ENCODE assay signal across 20 cellular contexts in the genomic region with DNA sequence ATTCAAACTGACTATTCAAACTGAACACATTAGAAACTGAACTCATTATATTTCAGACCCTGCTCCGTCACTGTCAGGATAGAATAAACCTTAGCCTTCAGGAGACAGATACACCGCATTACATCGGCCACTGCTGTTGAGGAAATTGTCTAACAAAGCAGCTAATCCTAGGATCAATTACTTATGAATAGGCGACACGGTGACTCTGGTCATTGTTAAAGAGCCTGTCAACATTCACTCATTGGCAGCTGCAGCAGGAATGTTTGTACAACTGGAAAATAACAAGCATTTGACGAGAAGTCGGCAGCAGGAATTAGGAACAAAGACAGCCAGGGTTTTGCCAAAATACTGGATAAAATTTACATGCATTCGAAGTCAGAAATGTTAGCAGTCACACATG.
DNase-seq lines count a peak whose midpoint lies in the region; ATAC-seq and TF ChIP-seq lines count a peak whose summit lies in the region.
"Had no signal": no experiment of that assay in that cellular context is flagged by ENCODE, and none has a peak within 500 bp of the region (broad histone marks: within the 10 kb centered on the region; RNA-seq: fewer than 3 reads in every experiment).

No MANE protein-coding gene starts in this region.

- H3K9me3 ChIP-seq in thoracic aorta, result no peaks in the 10 kb centered on the region
- H3K9me3 ChIP-seq: A549, BLaER1, colonic mucosa, tibial artery had no signal

- H3K27ac ChIP-seq in thoracic aorta, result no peak overlapping the region
- H3K27ac ChIP-seq: A549, BLaER1, brain microvascular endothelial cell, colonic mucosa, foreskin keratinocyte, tibial artery had no signal

- no peaks in the 10 kb centered on the region for H3K27me3 ChIP-seq in thoracic aorta (replicated peaks; ENCODE audit: insufficient read depth)
- H3K27me3 ChIP-seq: BLaER1, brain microvascular endothelial cell, colonic mucosa, tibial artery had no signal

- H3K4me3 ChIP-seq in thoracic aorta (peak overlapping the region; percentile 20), lower leg skin (ENCODE audit: low read depth, poor library complexity, severe bottlenecking) (no peak overlapping the region)
- H3K4me3 ChIP-seq: A549, BLaER1, colonic mucosa, tibial artery had no signal

- WGBS in lower leg skin, 2 donors, result 28 to 31% methylated on average over 8 of the region's 8 CpGs

- TF ChIP-seq CTCF in thoracic aorta (IDR thresholded peaks at IDR 0.05) (no peak), lower leg skin (IDR thresholded peaks at IDR 0.05) (no peak)

- no peaks in the 10 kb centered on the region for H3K36me3 ChIP-seq in thoracic aorta
- H3K36me3 ChIP-seq: BLaER1, brain microvascular endothelial cell, colonic mucosa, tibial artery had no signal

- intact Hi-C loops in Right ventricle myocardium superior (cut with DNase I), result no loop called here
- intact Hi-C loops in Right ventricle myocardium inferior (cut with DNase I), result no loop called here
- intact Hi-C loops in lower leg skin (cut with DNase I; ENCODE audit: low total_unique reads), result no loop called here

- no peaks in the 10 kb centered on the region for H3K4me1 ChIP-seq in thoracic aorta (ENCODE audit: control insufficient read depth in 1 of 2, low read depth in 2 of 2)
- H3K4me1 ChIP-seq: A549, BLaER1, colonic mucosa, foreskin keratinocyte, tibial artery had no signal

- ATAC-seq in Right ventricle myocardium superior (ENCODE audit: poor library complexity), result peak; percentile 18
- no peak for ATAC-seq in Right ventricle myocardium inferior
- ATAC-seq in thoracic aorta (ENCODE audit: insufficient number of reproducible peaks, low FRiP score, low read depth), result no peak
- ATAC-seq in HG02970 (IDR thresholded peaks at IDR 0.05; ENCODE audit: low FRiP score, unreplicated experiment), result no peak
- ATAC-seq: A549; foreskin keratinocyte; left colon; stimulated activated effector memory CD8-positive, alpha-beta T cell treated with anti-CD3 and anti-CD28 coated beads, Interleukin-12 subunit alpha, Interleukin-12 subunit beta, amount 100 ng/mL, for 72 hours had no signal

- no peak for TF ChIP-seq POLR2A in lower leg skin (IDR thresholded peaks at IDR 0.05)

- DNase-seq in Right ventricle myocardium superior (no peak), Right ventricle myocardium inferior (ENCODE audit: missing footprints) (no peak), NCI-H345 treated with DMSO at 0.1 percent for 48 hours (lab: John Stamatoyannopoulos, UW; ENCODE audit: unreplicated experiment) (peak; percentile 24), dermis blood vessel endothelial cell (peak; percentile 4), thoracic aorta (ENCODE audit: low spot score) (no peak), lower leg skin (ENCODE audit: low spot score in 2 of 2) (no peak), activated gamma-delta T cell (lab: John Stamatoyannopoulos, UW) (no peak)
- DNase-seq: activated naive CD8-positive, alpha-beta T cell treated with anti-CD3 and anti-CD28 coated beads, Interleukin-2, amount 10 ng/mL, durations not matched to agents 7 days and 5 days; brain microvascular endothelial cell; colonic mucosa; DMS 273 treated with DMSO at 0.1 percent for 48 hours; foreskin keratinocyte; left colon; SIG-M5; T-helper 2 cell; tibial artery had no signal

Comparison
In these comparisons a context has a peak if more than half of its experiments do, and no peak if none do; other contexts are left out.
1. DNase-seq: peak in NCI-H345 treated with DMSO at 0.1 percent for 48 hours (single experiment) and dermis blood vessel endothelial cell (single experiment); none in Right ventricle myocardium superior (single experiment), Right ventricle myocardium inferior (single experiment), thoracic aorta (single experiment), lower leg skin (0 of 2) and activated gamma-delta T cell (single experiment).